9 cellular contexts compared by ENCODE assay signal in the genomic region with DNA sequence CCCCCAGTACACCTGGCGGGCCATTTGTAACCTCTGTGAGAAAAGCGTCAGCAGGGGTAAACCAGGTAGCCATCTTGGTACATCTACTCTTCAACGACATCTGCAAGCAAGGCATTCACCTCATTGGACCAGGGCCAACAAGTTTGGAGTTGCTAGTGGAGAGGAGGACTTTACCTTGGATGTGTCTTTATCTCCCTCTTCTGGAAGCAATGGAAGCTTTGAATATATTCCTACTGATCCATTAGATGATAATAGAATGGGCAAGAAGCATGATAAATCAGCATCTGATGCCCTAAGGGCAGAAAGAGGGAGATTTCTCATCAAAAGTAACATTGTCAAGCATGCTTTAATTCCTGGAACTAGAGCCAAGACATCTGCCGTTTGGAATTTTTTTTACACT. TPM values are rescaled to one million over a fixed set of nuclear protein-coding genes. Genes with fewer than 3 reads are reported as not detected.
DNase-seq lines count a peak whose midpoint lies in the region; ATAC-seq and TF ChIP-seq lines count a peak whose summit lies in the region.
"Had no signal": no experiment of that assay in that cellular context is flagged by ENCODE, and none has a peak within 500 bp of the region (broad histone marks: within the 10 kb centered on the region; RNA-seq: fewer than 3 reads in every experiment).

No MANE protein-coding gene starts in this region.

- CTCF ChIA-PET in MCF 10A (lab: Yijun Ruan, JAX): interaction anchor here (0.6 to 3.0 kb wide), 18 partner anchors 10 to 794 kb away, joined by 3 to 23 read pairs (median 3); a partner anchor contains a TSS

- peaks cover 70% of the 10 kb centered on the region for H3K79me2 ChIP-seq in neural progenitor cell (ENCODE audit: low read depth)

- H3F3A ChIP-seq in neural progenitor cell (ENCODE audit: low read depth): peaks cover 14% of the 10 kb centered on the region

- H3K27ac ChIP-seq in neural progenitor cell: no peak overlapping the region

- H3K4me1 ChIP-seq in neural progenitor cell: peaks cover 11% of the 10 kb centered on the region

- no peaks in the 10 kb centered on the region for H3K27me3 ChIP-seq in neural progenitor cell
- H3K27me3 ChIP-seq in H7 (ENCODE audit: control insufficient read depth, insufficient read depth, low read length): no peaks in the 10 kb centered on the region

- POLR2A ChIA-PET in MCF 10A (lab: Yijun Ruan, JAX): interaction anchor here (0.6 to 4.3 kb wide), 17 partner anchors 10 to 493 kb away, joined by 3 to 32 read pairs (median 4); a partner anchor contains a TSS

- H3K27ac Mint-ChIP-seq in HFFc6 (peak overlapping the region; percentile 34; the same call in 1 of the 2 replicates), MCF 10A (ENCODE audit: low read depth, unreplicated experiment) (peak overlapping the region; percentile 98), neural progenitor cell (no peak overlapping the region)

- no peak overlapping the region for H3K4me2 ChIP-seq in neural progenitor cell

- H3K4me3 ChIP-seq in neural progenitor cell (no peak overlapping the region), H7 (ENCODE audit: insufficient read depth, low read depth, low read length) (no peak overlapping the region)

- TF ChIP-seq CTCF in HFFc6 (IDR thresholded peaks at IDR 0.05): peak; percentile 49
- peak; percentile 9 for TF ChIP-seq CTCF in MCF 10A (IDR thresholded peaks at IDR 0.05; ENCODE audit: unreplicated experiment)
- TF ChIP-seq CTCF in neural progenitor cell (IDR thresholded peaks at IDR 0.05): no peak

- peaks cover 22% of the 10 kb centered on the region for H4K20me1 ChIP-seq in neural progenitor cell (ENCODE audit: low read depth)

- H3K9me3 Mint-ChIP-seq in HFFc6 (no peaks in the 10 kb centered on the region), MCF 10A (ENCODE audit: unreplicated experiment) (no peaks in the 10 kb centered on the region), neural progenitor cell (peaks cover 46% of the 10 kb centered on the region)

- no peaks in the 10 kb centered on the region for H3K9me3 ChIP-seq in neural progenitor cell (ENCODE audit: low read depth)

- DNase-seq in COLO829 (ENCODE audit: low spot score) (peak; percentile 74), HFFc6 (peak; percentile 50), MCF 10A (ENCODE audit: unreplicated experiment) (peak; percentile 81), neural progenitor cell (ENCODE audit: low spot score) (no peak), left lobe of liver (ENCODE audit: low spot score) (no peak), H7 (no peak)
- DNase-seq: NCI-H1105 treated with DMSO at 0.1 percent for 48 hours had no signal

- H3K36me3 ChIP-seq in neural progenitor cell (peaks cover 33% of the 10 kb centered on the region), H7 (replicated peaks; ENCODE audit: control insufficient read depth, insufficient read depth, low read length) (peaks cover 10% of the 10 kb centered on the region)

- ATAC-seq in HG03342 (IDR thresholded peaks at IDR 0.05; ENCODE audit: unreplicated experiment) (no peak), left lobe of liver (no peak)

- intact Hi-C loops in MCF 10A (cut with micrococcal nuclease): loop anchor here (1.0 to 10.0 kb wide), 5 partner anchors 46 to 293 kb away; a partner anchor contains a TSS

- H3K9ac ChIP-seq in neural progenitor cell: no peak overlapping the region

- BruUV-seq in MCF 10A (replicated peaks; lab: Mats Ljungman, UMichigan): no TSS peak

- H3K4me3 Mint-ChIP-seq in HFFc6 (peak overlapping the region; percentile 94), MCF 10A (ENCODE audit: unreplicated experiment) (peak overlapping the region; percentile 86), neural progenitor cell (peak overlapping the region; percentile 97)

- H3K27me3 Mint-ChIP-seq in HFFc6 (ENCODE audit: insufficient read depth) (peaks cover 5% of the 10 kb centered on the region; the same call in 1 of the 2 replicates), MCF 10A (ENCODE audit: insufficient read depth, unreplicated experiment) (no peaks in the 10 kb centered on the region), neural progenitor cell (ENCODE audit: insufficient read depth, low read depth) (peaks cover 2% of the 10 kb centered on the region)

- H3K4me1 Mint-ChIP-seq in HFFc6 (ENCODE audit: low read depth) (peaks cover 57% of the 10 kb centered on the region), MCF 10A (ENCODE audit: insufficient read depth, unreplicated experiment) (peaks cover 48% of the 10 kb centered on the region), neural progenitor cell (peaks cover 19% of the 10 kb centered on the region)

- H3K36me3 Mint-ChIP-seq in HFFc6 (ENCODE audit: low read depth) (peaks cover 44% of the 10 kb centered on the region), MCF 10A (ENCODE audit: insufficient read depth, unreplicated experiment) (peaks cover 65% of the 10 kb centered on the region), neural progenitor cell (peaks cover 49% of the 10 kb centered on the region)

- H2AFZ ChIP-seq in neural progenitor cell (replicated peaks): no peak overlapping the region

RNA-seq across cellular contexts. Expression of a gene that starts 2.5 kb away (rescaled TPM):
- 10 to 100 TPM; 25.9 to 35.2 (median 30.5) TPM for total RNA-seq in HFFc6 (2021; fragmentation: NEBNext Ultra II Directional; extraction: Animal tissue kit (Norgen Biotek cat#: 25700))
- total RNA-seq in MCF 10A (2022) (68.2 and 69.8 TPM in 2 replicates), neural progenitor cell (ENCODE audit: low replicate concordance) (6.9 and 10.3 TPM in 2 replicates), left lobe of liver (17.0 TPM)
- 3.6 and 7.1 TPM in 2 replicates for total RNA-seq in H7 (2014; rRNA removed; shearing (Covaris generic))

RNA-seq across cellular contexts. Expression of a gene that starts 2.5 kb away (rescaled TPM):
- total RNA-seq in HFFc6 (2021; fragmentation: NEBNext Ultra II Directional; extraction: Animal tissue kit (Norgen Biotek cat#: 25700)): 10 to 100 TPM; 53.7 to 66.3 (median 59.2) TPM
- total RNA-seq in MCF 10A (2022) (148 and 156 TPM in 2 replicates), neural progenitor cell (ENCODE audit: low replicate concordance) (113 and 142 TPM in 2 replicates), left lobe of liver (23.7 TPM)
- total RNA-seq in H7 (2014; rRNA removed; shearing (Covaris generic)): 72.0 and 105 TPM in 2 replicates

RNA-seq across cellular contexts. Expression of a gene that starts 33.0 kb away (rescaled TPM):
- not detected for total RNA-seq in HFFc6 (2021; fragmentation: NEBNext Ultra II Directional; extraction: Animal tissue kit (Norgen Biotek cat#: 25700))
- total RNA-seq in MCF 10A (2022) (not detected in 2 replicates), neural progenitor cell (ENCODE audit: low replicate concordance) (not detected in 2 replicates), left lobe of liver (0.25 TPM)
- total RNA-seq in H7 (2014; rRNA removed; shearing (Covaris generic)): not detected in 2 replicates
- total RNA-seq: endothelial cell of umbilical vein had no signal

Comparison
In these comparisons a context has a peak if more than half of its experiments do, and no peak if none do; other contexts are left out.
1. DNase-seq: peak in COLO829 (single experiment), HFFc6 (single experiment) and MCF 10A (single experiment); none in neural progenitor cell (single experiment), left lobe of liver (single experiment) and H7 (single experiment).
2. Peak in every context shown above with its lines, with median percentiles within 50 percentile points of each other: H3K4me3 Mint-ChIP-seq.